Comparison of ENCODE assay signal across 12 cellular contexts in the genomic region with DNA sequence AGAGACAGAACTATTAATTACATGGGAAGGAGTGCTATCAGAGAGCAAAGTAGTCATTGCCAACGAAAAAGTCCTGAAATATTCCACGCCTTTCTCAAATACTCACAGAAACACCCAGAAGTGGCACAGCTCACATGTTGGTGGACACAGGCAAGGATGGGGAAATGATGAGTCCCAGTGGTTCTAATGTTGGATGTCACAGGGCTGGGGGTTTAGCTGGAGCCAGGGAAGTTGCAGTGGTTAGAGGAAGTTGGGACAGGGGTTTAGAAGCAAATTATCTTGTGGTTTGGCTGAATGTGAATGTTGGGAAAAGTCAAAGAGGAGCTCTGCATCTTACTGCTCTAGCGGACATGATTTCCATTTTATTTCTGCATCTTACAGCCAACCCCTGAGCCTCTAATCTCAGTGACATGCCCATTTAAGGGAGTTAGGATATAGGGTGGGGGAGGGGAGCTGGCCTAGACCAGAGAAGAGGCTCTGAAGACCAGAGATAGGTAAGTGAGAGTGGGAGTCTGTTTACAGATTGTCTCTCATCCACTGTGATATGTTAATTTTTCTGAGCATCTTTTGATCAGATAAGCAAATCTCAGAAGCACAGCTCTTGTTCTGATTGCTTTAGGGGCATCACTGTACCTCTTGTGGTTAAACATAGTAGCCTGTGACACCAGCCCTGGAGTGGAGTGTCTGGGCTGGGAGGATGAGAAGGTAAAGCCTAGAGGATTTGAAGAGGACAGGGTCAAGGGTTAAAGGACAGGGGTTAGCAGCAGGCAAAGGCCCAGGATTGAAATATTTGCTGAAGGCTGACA. TPM values are rescaled to one million over a fixed set of nuclear protein-coding genes. Genes with fewer than 3 reads are reported as not detected.
DNase-seq lines count a peak whose midpoint lies in the region; ATAC-seq and TF ChIP-seq lines count a peak whose summit lies in the region.
"Had no signal": no experiment of that assay in that cellular context is flagged by ENCODE, and none has a peak within 500 bp of the region (broad histone marks: within the 10 kb centered on the region; RNA-seq: fewer than 3 reads in every experiment).

No MANE protein-coding gene starts in this region.

- H4K8ac ChIP-seq in trophoblast cell (ENCODE audit: low read depth, low read length), result no peak overlapping the region

- no peak overlapping the region for H3K14ac ChIP-seq in trophoblast cell (ENCODE audit: low read length)

- peak overlapping the region; percentile 53 for H3K27ac Mint-ChIP-seq in CD8-positive, alpha-beta T cell
- H3K27ac Mint-ChIP-seq in brain, result peak overlapping the region; percentile 74 to 95 (median 89)

- no peak overlapping the region for H3K23ac ChIP-seq in trophoblast cell (ENCODE audit: low read length)

- CTCF ChIA-PET in CD8-positive, alpha-beta T cell (lab: Charles Lee), result no interaction called here

- intact Hi-C loops in CD8-positive, alpha-beta T cell (cut with DNase I, micrococcal nuclease), result no loop called here

- ATAC-seq in CD8-positive, alpha-beta T cell, result no peak
- ATAC-seq in HG03045 (IDR thresholded peaks at IDR 0.05; ENCODE audit: unreplicated experiment) (no peak), GM21390 (IDR thresholded peaks at IDR 0.05; ENCODE audit: unreplicated experiment) (no peak)
- ATAC-seq: HCT116 had no signal

- H3K9me3 ChIP-seq in CD8-positive, alpha-beta T cell (ENCODE audit: low read length), result no peaks in the 10 kb centered on the region
- no peaks in the 10 kb centered on the region for H3K9me3 ChIP-seq in trophoblast cell (ENCODE audit: insufficient read depth, low read depth, low read length)

- no peaks in the 10 kb centered on the region for H3K9me3 Mint-ChIP-seq in CD8-positive, alpha-beta T cell
- H3K9me3 Mint-ChIP-seq in brain, result peaks cover 0 to 5% (median 0%) of the 10 kb centered on the region in 5 experiments

- no peaks in the 10 kb centered on the region for H3K79me1 ChIP-seq in trophoblast cell (ENCODE audit: low read length)

- H3K27me3 Mint-ChIP-seq in CD8-positive, alpha-beta T cell (ENCODE audit: low read depth), result no peaks in the 10 kb centered on the region
- H3K27me3 Mint-ChIP-seq in brain, result no peaks in the 10 kb centered on the region

- H3K36me3 ChIP-seq in CD8-positive, alpha-beta T cell (ENCODE audit: insufficient read depth, low read length), result no peaks in the 10 kb centered on the region
- H3K36me3 ChIP-seq in trophoblast cell (ENCODE audit: control insufficient read depth in 1 of 2, insufficient read depth in 2 of 2, low read length in 2 of 2), result peaks cover 0 to 2% of the 10 kb centered on the region in 2 experiments
- H3K36me3 ChIP-seq: brain microvascular endothelial cell had no signal

- H3K36me3 Mint-ChIP-seq in CD8-positive, alpha-beta T cell, result no peaks in the 10 kb centered on the region
- H3K36me3 Mint-ChIP-seq in brain, result peaks cover 26% of the 10 kb centered on the region

- H3K4me1 Mint-ChIP-seq in CD8-positive, alpha-beta T cell (ENCODE audit: low read depth), result peaks cover 48% of the 10 kb centered on the region
- H3K4me1 Mint-ChIP-seq in brain, result peaks cover 89% of the 10 kb centered on the region

- H2AK5ac ChIP-seq in trophoblast cell (ENCODE audit: low read length), result peak overlapping the region; percentile 11

- no peak overlapping the region for H3K27ac ChIP-seq in CD8-positive, alpha-beta T cell (ENCODE audit: low read depth, low read length)
- H3K27ac ChIP-seq in trophoblast cell (ENCODE audit: low read depth, low read length), result no peak overlapping the region
- H3K27ac ChIP-seq: brain microvascular endothelial cell had no signal

- no peak overlapping the region for H3K4me3 ChIP-seq in CD8-positive, alpha-beta T cell (ENCODE audit: low read depth, low read length)
- H3K4me3 ChIP-seq in trophoblast cell (ENCODE audit: low read depth, low read length), result no peak overlapping the region

- POLR2A ChIA-PET in CD8-positive, alpha-beta T cell (lab: Charles Lee), result interaction anchor here (1.1 kb wide), 1 partner anchor 108 kb away, joined by 3 read pairs; no protein-coding TSS in a partner anchor

- no peak overlapping the region for H3K4ac ChIP-seq in trophoblast cell (ENCODE audit: low read depth, low read length)

- no peak overlapping the region for H3K9ac ChIP-seq in trophoblast cell (ENCODE audit: low read length)

- no peak overlapping the region for H4K12ac ChIP-seq in trophoblast cell (ENCODE audit: low read depth, low read length)

- no peak overlapping the region for H2AFZ ChIP-seq in trophoblast cell (ENCODE audit: insufficient read depth, low read length, poor library complexity)

- H2BK12ac ChIP-seq in trophoblast cell (ENCODE audit: low read length), result no peak overlapping the region

- no peak overlapping the region for H4K91ac ChIP-seq in trophoblast cell (ENCODE audit: low read depth, low read length)

- H3K4me3 Mint-ChIP-seq in CD8-positive, alpha-beta T cell, result no peak overlapping the region
- H3K4me3 Mint-ChIP-seq in brain, result peak overlapping the region; percentile 32 to 76 (median 59)

- H3K18ac ChIP-seq in trophoblast cell (ENCODE audit: low read length), result no peak overlapping the region

- no peak overlapping the region for H2BK5ac ChIP-seq in trophoblast cell (ENCODE audit: low read depth, low read length, poor library complexity)

- DNase-seq in CD8-positive, alpha-beta T cell, result no peak
- peak; percentile 13 for DNase-seq in NAMALWA (ENCODE audit: low spot score)
- DNase-seq in trophoblast cell, result no peak
- no peak for DNase-seq in hippocampal formation (lab: John Stamatoyannopoulos, UW)
- DNase-seq in cerebellar cortex (ENCODE audit: low spot score), result no peak
- DNase-seq: brain microvascular endothelial cell, DMS53, NCI-H2171 treated with DMSO at 0.1 percent for 48 hours had no signal

- no peak for TF ChIP-seq CTCF in CD8-positive, alpha-beta T cell (IDR thresholded peaks at IDR 0.05)
- no peak for TF ChIP-seq CTCF in brain (conservative IDR thresholded peaks at IDR 0.05)

- H2BK120ac ChIP-seq in trophoblast cell (ENCODE audit: insufficient read depth, low read length, poor library complexity), result no peak overlapping the region

- no CpG with 5 or more reads among the region's 3 CpGs for WGBS in trophoblast cell (ENCODE audit: extremely low coverage, insufficient coverage, insufficient read length)

- no peaks in the 10 kb centered on the region for H3K27me3 ChIP-seq in CD8-positive, alpha-beta T cell (ENCODE audit: insufficient read depth, low read length)
- no peaks in the 10 kb centered on the region for H3K27me3 ChIP-seq in trophoblast cell (ENCODE audit: insufficient read depth, low read length)
- H3K27me3 ChIP-seq: brain microvascular endothelial cell had no signal

- H3K79me2 ChIP-seq in trophoblast cell (ENCODE audit: control insufficient read depth, insufficient read depth, low read length, poor library complexity), result no peaks in the 10 kb centered on the region

- H3K4me1 ChIP-seq in CD8-positive, alpha-beta T cell (ENCODE audit: insufficient read depth, low read length), result peaks cover 23% of the 10 kb centered on the region
- peaks cover 21 to 28% of the 10 kb centered on the region in 2 experiments for H3K4me1 ChIP-seq in trophoblast cell (ENCODE audit: control insufficient read depth in 1 of 2, insufficient read depth in 2 of 2, low read length in 2 of 2)

- peak overlapping the region; percentile 7 for H3K4me2 ChIP-seq in trophoblast cell (ENCODE audit: low read length)

RNA-seq across cellular contexts. Expression of gene SETBP1, which starts 43.5 kb away (rescaled TPM):
- 1 to 10 TPM in 1 of 2 experiments, under 1 TPM in 1; 0.90 to 2.1 TPM for total RNA-seq in CD8-positive, alpha-beta T cell
- 25.7 TPM for polyA plus RNA-seq in brain (ENCODE audit: insufficient read depth, low read depth, low replicate concordance)
- polyA plus RNA-seq in trophoblast cell (2013), result 6.5 and 7.2 TPM in 2 replicates
